Comparison of ENCODE assay signal across 1 cellular context in genomic region chr6:37353761-37354525, GRCh38.
A peak's percentile ranks its signal among the peaks of the same experiment; 100 is the strongest.
TF ChIP-seq lines count a peak whose summit lies in the region.

Gene RNF8, plus strand, starts transcription at chr6:37353983. Its CDS starts 182 bp downstream, at chr6:37354165.

TF ChIP-seq in WTC11, 78 proteins besides CTCF, POLR2A, EP300 and RAD21 (continued from another document):
- TF ChIP-seq, protein P1, sequence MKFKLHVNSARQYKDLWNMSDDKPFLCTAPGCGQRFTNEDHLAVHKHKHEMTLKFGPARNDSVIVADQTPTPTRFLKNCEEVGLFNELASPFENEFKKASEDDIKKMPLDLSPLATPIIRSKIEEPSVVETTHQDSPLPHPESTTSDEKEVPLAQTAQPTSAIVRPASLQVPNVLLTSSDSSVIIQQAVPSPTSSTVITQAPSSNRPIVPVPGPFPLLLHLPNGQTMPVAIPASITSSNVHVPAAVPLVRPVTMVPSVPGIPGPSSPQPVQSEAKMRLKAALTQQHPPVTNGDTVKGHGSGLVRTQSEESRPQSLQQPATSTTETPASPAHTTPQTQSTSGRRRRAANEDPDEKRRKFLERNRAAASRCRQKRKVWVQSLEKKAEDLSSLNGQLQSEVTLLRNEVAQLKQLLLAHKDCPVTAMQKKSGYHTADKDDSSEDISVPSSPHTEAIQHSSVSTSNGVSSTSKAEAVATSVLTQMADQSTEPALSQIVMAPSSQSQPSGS (CRISPR knock-in tag; IDR thresholded peaks at IDR 0.05; ENCODE audit: borderline replicate concordance, low read depth), result no peak
- TF ChIP-seq ERG (CRISPR knock-in tag; IDR thresholded peaks at IDR 0.05), result no peak
- TF ChIP-seq SP1 (CRISPR knock-in tag; conservative IDR thresholded peaks at IDR 0.05), result no peak
- TF ChIP-seq, protein P2, sequence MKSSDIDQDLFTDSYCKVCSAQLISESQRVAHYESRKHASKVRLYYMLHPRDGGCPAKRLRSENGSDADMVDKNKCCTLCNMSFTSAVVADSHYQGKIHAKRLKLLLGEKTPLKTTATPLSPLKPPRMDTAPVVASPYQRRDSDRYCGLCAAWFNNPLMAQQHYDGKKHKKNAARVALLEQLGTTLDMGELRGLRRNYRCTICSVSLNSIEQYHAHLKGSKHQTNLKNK (CRISPR knock-in tag; IDR thresholded peaks at IDR 0.05), result no peak
- TF ChIP-seq OVOL2 (CRISPR knock-in tag; IDR thresholded peaks at IDR 0.05; ENCODE audit: borderline replicate concordance), result no peak
- no peak for TF ChIP-seq ESRRA (CRISPR knock-in tag; IDR thresholded peaks at IDR 0.05; ENCODE audit: borderline replicate concordance)
- TF ChIP-seq ZNF219 (CRISPR knock-in tag; IDR thresholded peaks at IDR 0.05; ENCODE audit: borderline replicate concordance), result no peak
- TF ChIP-seq KAT7 (CRISPR knock-in tag; IDR thresholded peaks at IDR 0.05; ENCODE audit: borderline replicate concordance), result no peak
- no peak for TF ChIP-seq NR2C2 (CRISPR knock-in tag; IDR thresholded peaks at IDR 0.05)
- TF ChIP-seq ZNF232 (CRISPR knock-in tag; IDR thresholded peaks at IDR 0.05), result peak; percentile 33; the same call in 1 of the 2 replicates
- peak; percentile 71; the same call in 1 of the 2 replicates for TF ChIP-seq FOXK1 (CRISPR knock-in tag; IDR thresholded peaks at IDR 0.05)
- no peak for TF ChIP-seq PRRX2 (CRISPR knock-in tag; IDR thresholded peaks at IDR 0.05)
- TF ChIP-seq, protein P3, sequence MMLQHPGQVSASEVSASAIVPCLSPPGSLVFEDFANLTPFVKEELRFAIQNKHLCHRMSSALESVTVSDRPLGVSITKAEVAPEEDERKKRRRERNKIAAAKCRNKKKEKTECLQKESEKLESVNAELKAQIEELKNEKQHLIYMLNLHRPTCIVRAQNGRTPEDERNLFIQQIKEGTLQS (CRISPR knock-in tag; conservative IDR thresholded peaks at IDR 0.05), result no peak
- peak; percentile 72 for TF ChIP-seq FOXP4 (CRISPR knock-in tag; IDR thresholded peaks at IDR 0.05)
- TF ChIP-seq GABPB1 (CRISPR knock-in tag; IDR thresholded peaks at IDR 0.05), result no peak; the same call in 1 of the 2 replicates
- TF ChIP-seq FOXP1 (CRISPR knock-in tag; IDR thresholded peaks at IDR 0.05; ENCODE audit: borderline replicate concordance), result peak; percentile 49; the same call in 1 of the 2 replicates
- TF ChIP-seq ZNF512 (CRISPR knock-in tag; IDR thresholded peaks at IDR 0.05; ENCODE audit: borderline replicate concordance), result no peak
- TF ChIP-seq ETV6 (CRISPR knock-in tag; IDR thresholded peaks at IDR 0.05), result peak; percentile 79
- no peak for TF ChIP-seq JUN (CRISPR knock-in tag; IDR thresholded peaks at IDR 0.05)
- TF ChIP-seq, protein P4, sequence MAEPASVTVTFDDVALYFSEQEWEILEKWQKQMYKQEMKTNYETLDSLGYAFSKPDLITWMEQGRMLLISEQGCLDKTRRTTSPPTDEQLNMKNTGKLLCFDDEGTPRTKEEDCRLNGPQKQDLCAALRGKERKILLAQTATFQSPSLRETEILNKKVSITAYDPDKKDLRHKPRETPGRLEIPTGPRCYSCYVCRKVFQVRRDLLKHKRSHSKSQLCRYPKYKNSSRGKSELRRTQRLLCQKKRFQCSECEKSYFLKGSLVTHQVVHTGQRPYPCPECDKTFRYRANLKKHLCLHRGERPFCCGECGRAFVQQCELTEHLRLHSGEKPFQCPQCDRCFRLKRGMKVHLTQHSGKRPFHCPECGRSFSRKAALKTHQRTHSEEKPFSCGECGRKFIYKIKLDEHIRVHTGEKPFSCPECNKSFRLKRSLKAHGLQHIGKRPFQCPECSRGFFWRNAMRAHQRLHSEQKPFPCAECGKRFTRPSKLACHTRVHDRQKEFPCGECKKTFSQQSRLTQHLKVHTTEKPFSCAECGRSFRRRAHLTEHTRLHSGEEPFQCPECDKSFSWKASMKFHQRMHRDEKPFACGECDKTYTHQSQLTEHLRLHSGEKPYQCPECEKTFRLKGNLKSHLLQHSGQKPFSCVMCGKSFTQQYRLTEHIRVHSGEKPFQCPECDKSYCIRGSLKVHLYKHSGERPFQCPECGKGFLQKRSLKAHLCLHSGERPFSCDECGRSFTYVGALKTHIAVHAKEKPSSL (CRISPR knock-in tag; conservative IDR thresholded peaks at IDR 0.05), result no peak
- TF ChIP-seq ELF4 (CRISPR knock-in tag; IDR thresholded peaks at IDR 0.05; ENCODE audit: low read depth), result 0 out of 2 replicates have a peak, but pooled peaks have one; percentile 19
- TF ChIP-seq RORB (CRISPR knock-in tag; IDR thresholded peaks at IDR 0.05), result no peak
- no peak for TF ChIP-seq ZNF121 (CRISPR knock-in tag; IDR thresholded peaks at IDR 0.05)
